ENCODE assay signal across 10 cellular contexts in genomic region chr1:32101233-32101681, GRCh38. TPM values are rescaled to one million over a fixed set of nuclear protein-coding genes. Genes with fewer than 3 reads are reported as not detected.
A peak's percentile ranks its signal among the peaks of the same experiment; 100 is the strongest.
DNase-seq lines count a peak whose midpoint lies in the region; TF ChIP-seq lines count a peak whose summit lies in the region.
"Had no signal": no experiment of that assay in that cellular context is flagged by ENCODE, and none has a peak within 500 bp of the region (broad histone marks: within the 10 kb centered on the region; RNA-seq: fewer than 3 reads in every experiment).

No MANE protein-coding gene starts in this region.

- H3K36me3 ChIP-seq in Caco-2 (ENCODE audit: control insufficient read depth, insufficient read depth, low read length) (no peaks in the 10 kb centered on the region), OCI-LY7 (ENCODE audit: insufficient read depth, low read length) (peaks cover 57% of the 10 kb centered on the region), neutrophil (peaks cover 11% of the 10 kb centered on the region)

- H3K4me1 Mint-ChIP-seq in Caco-2 (ENCODE audit: low read depth, unreplicated experiment) = peaks cover 10% of the 10 kb centered on the region

- no peak overlapping the region for H3K4me2 ChIP-seq in OCI-LY7 (ENCODE audit: low read length)

- H2AFZ ChIP-seq in OCI-LY7 (ENCODE audit: low read length) = no peak overlapping the region

- H3K27me3 ChIP-seq in Caco-2 (replicated peaks; ENCODE audit: control insufficient read depth, insufficient read depth, low read length) (no peaks in the 10 kb centered on the region), neutrophil (no peaks in the 10 kb centered on the region)

- H3K79me2 ChIP-seq in OCI-LY7 (ENCODE audit: insufficient read depth, low read depth, low read length) = no peaks in the 10 kb centered on the region

- peaks cover 17% of the 10 kb centered on the region for H3K36me3 Mint-ChIP-seq in Caco-2 (ENCODE audit: insufficient read depth, unreplicated experiment)
- H3K36me3 Mint-ChIP-seq: natural killer cell had no signal

- POLR2A ChIA-PET in Caco-2 (lab: Charles Lee) (interaction anchor here (0.6 kb wide), 1 partner anchor 235 kb away, joined by 3 read pairs; the partner anchor contains the start of gene MARCKSL1), OCI-LY7 (lab: Charles Lee) (no interaction called here)

- H3K9me3 ChIP-seq in Caco-2 (no peaks in the 10 kb centered on the region), OCI-LY7 (ENCODE audit: low read length) (no peaks in the 10 kb centered on the region), neutrophil (no peaks in the 10 kb centered on the region)

- no peak overlapping the region for H3K4me3 Mint-ChIP-seq in Caco-2 (ENCODE audit: unreplicated experiment)
- H3K4me3 Mint-ChIP-seq: natural killer cell had no signal

- peak overlapping the region; percentile 46 for H3K27ac Mint-ChIP-seq in Caco-2 (ENCODE audit: unreplicated experiment)
- H3K27ac Mint-ChIP-seq: natural killer cell had no signal

- CTCF ChIA-PET in Caco-2 (lab: Charles Lee) (interaction anchor here (0.7 kb wide), 1 partner anchor 21 kb away, joined by 6 read pairs; no protein-coding TSS in a partner anchor), OCI-LY7 (lab: Charles Lee; ENCODE audit: unreplicated experiment) (no interaction called here)

- TF ChIP-seq CTCF in Caco-2 (IDR thresholded peaks at IDR 0.05; ENCODE audit: insufficient read depth in 1 of 2, low read depth in 1 of 2, low read length in 1 of 2, severe bottlenecking in 1 of 2, unreplicated experiment in 1 of 2) = no peak
- no peak for TF ChIP-seq CTCF in OCI-LY7 (conservative IDR thresholded peaks at IDR 0.05; ENCODE audit: low read length)
- no peak for TF ChIP-seq CTCF in neutrophil (IDR thresholded peaks at IDR 0.05)

- H3K9me3 Mint-ChIP-seq in Caco-2 (ENCODE audit: unreplicated experiment) = no peaks in the 10 kb centered on the region
- H3K9me3 Mint-ChIP-seq: natural killer cell had no signal

- BruUV-seq in Caco-2 (replicated peaks; lab: Mats Ljungman, UMichigan) (no TSS peak), OCI-LY7 (replicated peaks; lab: Mats Ljungman, UMichigan) (TSS peak; percentile 47)

- H3K27me3 Mint-ChIP-seq in Caco-2 (ENCODE audit: insufficient read depth, unreplicated experiment) = no peaks in the 10 kb centered on the region

- intact Hi-C loops in Caco-2 (cut with micrococcal nuclease; ENCODE audit: unreplicated experiment) = no loop called here
- intact Hi-C loops in OCI-LY7 (cut with micrococcal nuclease; ENCODE audit: unreplicated experiment) = no loop called here

- H3K27ac ChIP-seq in OCI-LY7 (ENCODE audit: low read depth, low read length, poor library complexity, severe bottlenecking) = no peak overlapping the region
- H3K27ac ChIP-seq in neutrophil = peak overlapping the region; percentile 52

- H4K20me1 ChIP-seq in OCI-LY7 (ENCODE audit: insufficient read depth, low read length) = no peaks in the 10 kb centered on the region

- DNase-seq in Caco-2 (peak in 1 of 2 experiments; percentile 2), OCI-LY7 (ENCODE audit: low spot score) (no peak), dermis blood vessel endothelial cell (peak; percentile 28), nucleus accumbens (lab: John Stamatoyannopoulos, UW) (no peak), inferior parietal cortex (ENCODE audit: extremely low spot score) (no peak), NCI-H1436 (lab: John Stamatoyannopoulos, UW) (no peak), NCI-H345 (lab: John Stamatoyannopoulos, UW) (no peak)
- DNase-seq: KBM-7, natural killer cell had no signal

- H3K9me2 ChIP-seq in OCI-LY7 (ENCODE audit: insufficient read depth, low read length) = no peaks in the 10 kb centered on the region

- H3K4me3 ChIP-seq in Caco-2 (ENCODE audit: low read depth, low read length) (no peak overlapping the region), OCI-LY7 (ENCODE audit: low read depth, low read length, poor library complexity, severe bottlenecking) (no peak overlapping the region), neutrophil (ENCODE audit: low read depth in 1 of 2, low read length in 1 of 2) (no peak overlapping the region)

- H3K4me1 ChIP-seq in Caco-2 (peaks cover 28% of the 10 kb centered on the region), OCI-LY7 (ENCODE audit: insufficient read depth, low read length, poor library complexity, severe bottlenecking) (no peaks in the 10 kb centered on the region), neutrophil (ENCODE audit: control insufficient read depth in 1 of 2, insufficient read depth in 1 of 2, low read depth in 1 of 2, low read length in 1 of 2) (peaks cover 30 to 31% of the 10 kb centered on the region in 2 experiments)

RNA-seq across cellular contexts. Expression of gene KPNA6, which starts 6.6 kb away (rescaled TPM):
- total RNA-seq in Caco-2 (2022) = 49.8 and 52.8 TPM in 2 replicates
- 16.6 and 19.5 TPM in 2 replicates for total RNA-seq in OCI-LY7 (2014; rRNA removed; shearing (Covaris generic))
- 36.3 and 40.7 TPM in 2 replicates for total RNA-seq in OCI-LY7 (2022)
- 34.4 and 50.3 TPM in 2 replicates for total RNA-seq in dermis blood vessel endothelial cell

RNA-seq across cellular contexts. Expression of gene TMEM39B, which starts 28.5 kb away (rescaled TPM):
- total RNA-seq in Caco-2 (2022) (9.8 and 12.1 TPM in 2 replicates), OCI-LY7 (2022) (35.9 and 38.8 TPM in 2 replicates), dermis blood vessel endothelial cell (9.9 and 18.3 TPM in 2 replicates)
- 10.0 and 11.3 TPM in 2 replicates for total RNA-seq in OCI-LY7 (2014; rRNA removed; shearing (Covaris generic))
